In the genomic region with DNA sequence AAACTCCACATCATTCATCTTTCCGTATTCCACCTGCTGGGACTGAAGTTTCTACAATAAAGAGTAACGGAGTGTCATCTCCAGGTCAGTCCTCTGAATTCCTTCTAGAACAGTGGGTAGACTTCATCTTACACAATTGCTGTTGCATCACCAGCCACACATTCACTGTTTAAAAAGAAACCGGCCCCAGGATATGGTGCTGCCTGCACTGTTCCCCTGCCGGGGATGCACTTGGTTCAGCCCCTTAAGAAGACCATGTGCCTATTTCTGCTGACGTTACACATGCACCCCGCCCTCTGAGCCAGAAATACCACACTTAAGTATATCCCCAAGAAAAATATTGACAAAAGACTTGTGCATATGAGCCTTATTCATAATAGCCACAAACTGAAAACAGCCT, we compare ENCODE assay signal across 21 cellular contexts.
A peak's percentile ranks its signal among the peaks of the same experiment; 100 is the strongest.
DNase-seq lines count a peak whose midpoint lies in the region; ATAC-seq and TF ChIP-seq lines count a peak whose summit lies in the region.
"Had no signal": no experiment of that assay in that cellular context is flagged by ENCODE, and none has a peak within 500 bp of the region (broad histone marks: within the 10 kb centered on the region; RNA-seq: fewer than 3 reads in every experiment).

No MANE protein-coding gene starts in this region.

- H3K9me3 ChIP-seq in spleen, result no peaks in the 10 kb centered on the region
- H3K9me3 ChIP-seq: adrenal gland, BLaER1, testis had no signal

- peaks cover 36% of the 10 kb centered on the region for H3K4me1 Mint-ChIP-seq in WTC11
- H3K4me1 Mint-ChIP-seq: activated T-helper 17 cell treated with anti-CD3 and anti-CD28 coated beads, Interleukin-2, amount 50 U/mL, for 72 hours had no signal

- H3K27me3 Mint-ChIP-seq in WTC11 (ENCODE audit: low read depth), result no peaks in the 10 kb centered on the region

- 76 to 95% (median 92%) methylated on average over 6 of the region's 6 CpGs for WGBS in spleen, 5 donors

- H3K9me3 Mint-ChIP-seq in WTC11, result no peaks in the 10 kb centered on the region
- H3K9me3 Mint-ChIP-seq: activated T-helper 17 cell treated with anti-CD3 and anti-CD28 coated beads, Interleukin-2, amount 50 U/mL, for 72 hours had no signal

- TF ChIP-seq POLR2A in spleen (IDR thresholded peaks at IDR 0.05), result no peak

- POLR2A ChIA-PET in WTC11 (lab: Charles Lee), result interaction anchor here (0.7 to 0.9 kb wide), 2 partner anchors 9 to 360 kb away, joined by 4 read pairs; no protein-coding TSS in a partner anchor

- H3K27ac ChIP-seq in spleen, result no peak overlapping the region
- H3K27ac ChIP-seq: 22Rv1, adrenal gland, BLaER1, parathyroid adenoma, skin epidermis, testis had no signal

- H3K4me1 ChIP-seq in spleen, result peaks cover 0 to 10% (median 0%) of the 10 kb centered on the region in 6 donors
- H3K4me1 ChIP-seq: testis had no signal

- CTCF ChIA-PET in WTC11 (lab: Charles Lee), result interaction anchor here (0.6 kb wide), 1 partner anchor 411 kb away, joined by 3 read pairs; no protein-coding TSS in a partner anchor

- H3K27ac Mint-ChIP-seq in WTC11, result 0 out of 2 replicates have a peak overlapping the region, but pooled peaks have one; percentile 10
- H3K27ac Mint-ChIP-seq: activated T-helper 17 cell treated with anti-CD3 and anti-CD28 coated beads, Interleukin-2, amount 50 U/mL, for 72 hours; immature natural killer cell had no signal

- TF ChIP-seq CTCF in WTC11 (IDR thresholded peaks at IDR 0.05) (no peak), spleen (IDR thresholded peaks at IDR 0.05 in 8 of 11, conservative IDR thresholded peaks at IDR 0.05 in 3 of 11) (no peak)

- H3K36me3 Mint-ChIP-seq in WTC11, result peaks cover 15% of the 10 kb centered on the region; the same call in 1 of the 2 replicates
- H3K36me3 Mint-ChIP-seq: immature natural killer cell had no signal

- no peak for ATAC-seq in WTC11
- ATAC-seq in GM18858 (IDR thresholded peaks at IDR 0.05; ENCODE audit: unreplicated experiment), result no peak
- ATAC-seq in GM18907 (IDR thresholded peaks at IDR 0.05; ENCODE audit: unreplicated experiment), result no peak
- ATAC-seq: activated CD4-positive, CD25-positive, alpha-beta regulatory T cell treated with anti-CD3 and anti-CD28 coated beads, Interleukin-2, amount 50 U/mL, for 24 hours; activated T-helper 17 cell treated with anti-CD3 and anti-CD28 coated beads, Interleukin-2, amount 50 U/mL, for 72 hours; HCT116 had no signal

- H3K4me3 Mint-ChIP-seq in WTC11, result no peak overlapping the region
- H3K4me3 Mint-ChIP-seq: activated T-helper 17 cell treated with anti-CD3 and anti-CD28 coated beads, Interleukin-2, amount 50 U/mL, for 72 hours; immature natural killer cell had no signal

- H3K4me3 ChIP-seq in spleen, result no peak overlapping the region
- H3K4me3 ChIP-seq: adrenal gland, BLaER1, skin epidermis, testis had no signal

- intact Hi-C loops in spleen (cut with DNase I; ENCODE audit: low total_unique reads), result no loop called here

- no peaks in the 10 kb centered on the region for H3K27me3 ChIP-seq in spleen (replicated peaks in 1 of 7)
- H3K27me3 ChIP-seq: adrenal gland, BLaER1, testis had no signal

- peak; percentile 56 for DNase-seq in SIG-M5 treated with dmso at 0.1 percent for 504 hours (lab: John Stamatoyannopoulos, UW; ENCODE audit: unreplicated experiment)
- no peak for DNase-seq in SIG-M5 (lab: John Stamatoyannopoulos, UW)
- DNase-seq in WTC11 (ENCODE audit: low spot score), result no peak
- DNase-seq in fibroblast of the conjunctiva (ENCODE audit: low read depth), result peak; percentile 28
- no peak for DNase-seq in nucleus accumbens (lab: John Stamatoyannopoulos, UW)
- no peak for DNase-seq in spleen
- DNase-seq: adrenal gland, GDM1, glutamatergic neuron, immature natural killer cell, SHP77 treated with DMSO at 0.1 percent for 48 hours, testis had no signal

- H3K36me3 ChIP-seq in spleen, result no peaks in the 10 kb centered on the region
- H3K36me3 ChIP-seq: adrenal gland, BLaER1 had no signal

TF ChIP-seq in WTC11, 78 proteins besides CTCF, POLR2A, EP300 and RAD21:
- TF ChIP-seq, protein P1, sequence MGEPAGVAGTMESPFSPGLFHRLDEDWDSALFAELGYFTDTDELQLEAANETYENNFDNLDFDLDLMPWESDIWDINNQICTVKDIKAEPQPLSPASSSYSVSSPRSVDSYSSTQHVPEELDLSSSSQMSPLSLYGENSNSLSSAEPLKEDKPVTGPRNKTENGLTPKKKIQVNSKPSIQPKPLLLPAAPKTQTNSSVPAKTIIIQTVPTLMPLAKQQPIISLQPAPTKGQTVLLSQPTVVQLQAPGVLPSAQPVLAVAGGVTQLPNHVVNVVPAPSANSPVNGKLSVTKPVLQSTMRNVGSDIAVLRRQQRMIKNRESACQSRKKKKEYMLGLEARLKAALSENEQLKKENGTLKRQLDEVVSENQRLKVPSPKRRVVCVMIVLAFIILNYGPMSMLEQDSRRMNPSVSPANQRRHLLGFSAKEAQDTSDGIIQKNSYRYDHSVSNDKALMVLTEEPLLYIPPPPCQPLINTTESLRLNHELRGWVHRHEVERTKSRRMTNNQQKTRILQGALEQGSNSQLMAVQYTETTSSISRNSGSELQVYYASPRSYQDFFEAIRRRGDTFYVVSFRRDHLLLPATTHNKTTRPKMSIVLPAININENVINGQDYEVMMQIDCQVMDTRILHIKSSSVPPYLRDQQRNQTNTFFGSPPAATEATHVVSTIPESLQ (CRISPR knock-in tag; IDR thresholded peaks at IDR 0.05), result no peak
- no peak for TF ChIP-seq MYBL2 (CRISPR knock-in tag; IDR thresholded peaks at IDR 0.05)
- no peak for TF ChIP-seq CREB1 (CRISPR knock-in tag; IDR thresholded peaks at IDR 0.05)

Comparison
In these comparisons a context has a peak if more than half of its experiments do, and no peak if none do; other contexts are left out.
1. DNase-seq: peak in SIG-M5 treated with dmso at 0.1 percent for 504 hours (single experiment) and fibroblast of the conjunctiva (single experiment); none in SIG-M5 (single experiment), WTC11 (single experiment), nucleus accumbens (0 of 56) and spleen (single experiment).